In the genomic region with DNA sequence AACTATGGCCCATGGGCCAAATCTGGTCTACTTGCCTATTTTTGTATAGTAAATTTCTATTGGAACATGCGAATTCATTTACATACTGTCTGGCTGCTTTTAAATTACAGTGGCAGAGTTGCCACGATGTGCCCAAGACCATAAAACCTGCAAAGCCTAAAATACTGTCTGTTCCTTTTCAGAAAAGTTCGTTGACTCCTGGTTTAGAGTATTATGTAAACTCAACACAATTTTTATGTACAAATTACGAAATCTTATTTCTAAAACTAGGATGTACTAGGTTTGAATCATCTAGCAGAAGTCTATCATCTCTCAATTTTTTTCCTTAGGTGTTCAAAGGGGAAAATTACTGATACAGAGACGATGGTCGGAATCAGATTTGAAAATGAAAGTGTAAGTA, we compare ENCODE assay signal across 14 cellular contexts.
"Had no signal": no experiment of that assay in that cellular context is flagged by ENCODE, and none has a peak within 500 bp of the region (broad histone marks: within the 10 kb centered on the region; RNA-seq: fewer than 3 reads in every experiment).

No MANE protein-coding gene starts in this region.

- H3K9ac ChIP-seq: neural progenitor cell had no signal

- H3K9me3 Mint-ChIP-seq: activated CD8-positive, alpha-beta T cell treated with anti-CD3 and anti-CD28 coated beads for 36 hours; activated naive CD8-positive, alpha-beta T cell treated with anti-CD3 and anti-CD28 coated beads, Interleukin-2, amount 10 ng/mL, durations not matched to agents 7 days and 5 days; neural progenitor cell had no signal

- H3K4me2 ChIP-seq: neural progenitor cell had no signal

- H3K4me1 ChIP-seq: neural progenitor cell, suprapubic skin, upper lobe of right lung had no signal

- H3K27ac ChIP-seq: neural progenitor cell, ovary, SK-N-MC, suprapubic skin, upper lobe of right lung had no signal

- H3K4me3 ChIP-seq: neural progenitor cell, ovary, SK-N-MC, suprapubic skin, upper lobe of right lung had no signal

- H3K4me3 Mint-ChIP-seq: activated CD8-positive, alpha-beta T cell treated with anti-CD3 and anti-CD28 coated beads for 36 hours; activated naive CD8-positive, alpha-beta T cell treated with anti-CD3 and anti-CD28 coated beads, Interleukin-2, amount 10 ng/mL, durations not matched to agents 7 days and 5 days; neural progenitor cell had no signal

- H3K27ac Mint-ChIP-seq: activated CD8-positive, alpha-beta T cell treated with anti-CD3 and anti-CD28 coated beads for 36 hours; neural progenitor cell had no signal

- H3K36me3 ChIP-seq: ovary had no signal

- DNase-seq: activated CD8-positive, alpha-beta T cell treated with anti-CD3 and anti-CD28 coated beads for 36 hours; activated gamma-delta T cell treated with Interleukin-2 at 50 U/mL for 16 hours; activated naive CD8-positive, alpha-beta T cell treated with anti-CD3 and anti-CD28 coated beads, Interleukin-2, amount 10 ng/mL, durations not matched to agents 7 days and 5 days; foreskin melanocyte; head of caudate nucleus; islet precursor cell; left ventricle myocardium superior; ovary; stimulated activated CD4-positive, alpha-beta T cell treated with anti-CD3 and anti-CD28 coated beads, Interleukin-12 subunit alpha, Interleukin-12 subunit beta, amount 100 ng/mL, for 4 hours; stimulated activated naive CD4-positive, alpha-beta T cell treated with Interleukin-2 at 50 U/mL for 16 hours; upper lobe of right lung had no signal

- ATAC-seq: activated CD8-positive, alpha-beta T cell treated with anti-CD3 and anti-CD28 coated beads for 36 hours; left ventricle myocardium superior; upper lobe of right lung had no signal

- H2AFZ ChIP-seq: neural progenitor cell had no signal

- H3K27me3 ChIP-seq: neural progenitor cell, ovary, suprapubic skin, upper lobe of right lung had no signal

- H3K27me3 Mint-ChIP-seq: activated CD8-positive, alpha-beta T cell treated with anti-CD3 and anti-CD28 coated beads for 36 hours; activated naive CD8-positive, alpha-beta T cell treated with anti-CD3 and anti-CD28 coated beads, Interleukin-2, amount 10 ng/mL, durations not matched to agents 7 days and 5 days had no signal

- H3K4me1 Mint-ChIP-seq: activated naive CD8-positive, alpha-beta T cell treated with anti-CD3 and anti-CD28 coated beads, Interleukin-2, amount 10 ng/mL, durations not matched to agents 7 days and 5 days had no signal

- H3K9me3 ChIP-seq: ovary, suprapubic skin, upper lobe of right lung had no signal
